Comparison of ENCODE assay signal across 8 cellular contexts in genomic region chr19:6530385-6531162, GRCh38. TPM values are rescaled to one million over a fixed set of nuclear protein-coding genes. Genes with fewer than 3 reads are reported as not detected.
DNase-seq lines count a peak whose midpoint lies in the region; ATAC-seq and TF ChIP-seq lines count a peak whose summit lies in the region.

Gene TNFSF9, plus strand, starts transcription at chr19:6531026. Its CDS starts 11 bp downstream, at chr19:6531037.

- H3K27me3 ChIP-seq in liver (ENCODE audit: control insufficient read depth in 4 of 4, insufficient read depth in 4 of 4, low read length in 3 of 4) = peaks cover 0 to 3% (median 2%) of the 10 kb centered on the region in 4 donors

- H3K36me3 Mint-ChIP-seq in dendritic cell treated with granulocyte-macrophage colony-stimulating factor and Interleukin-4, amounts not matched to agents 40 ng/mL and 50 ng/mL, for 4 days (ENCODE audit: low read depth) = no peaks in the 10 kb centered on the region

- H3K9ac ChIP-seq in liver (ENCODE audit: low read depth in 1 of 2, low read length in 2 of 2) = peak within 1 kb of the TSS in 1 of 2 donors; percentile 72

- peak within 1 kb of the TSS; percentile 84 for H3K27ac Mint-ChIP-seq in dendritic cell treated with granulocyte-macrophage colony-stimulating factor and Interleukin-4, amounts not matched to agents 40 ng/mL and 50 ng/mL, for 4 days

- H3K4me1 ChIP-seq in liver (ENCODE audit: control insufficient read depth in 4 of 4, insufficient read depth in 4 of 4, low read length in 3 of 4) = peaks cover 5 to 8% (median 6%) of the 10 kb centered on the region in 4 donors

- WGBS in liver = 3% methylated on average over 44 of the region's 44 CpGs

- H3K27me3 Mint-ChIP-seq in dendritic cell treated with granulocyte-macrophage colony-stimulating factor and Interleukin-4, amounts not matched to agents 40 ng/mL and 50 ng/mL, for 4 days = peaks cover 34% of the 10 kb centered on the region

- ATAC-seq in HG02852 (IDR thresholded peaks at IDR 0.05; ENCODE audit: unreplicated experiment) = peak; percentile 28
- ATAC-seq in HG03139 (IDR thresholded peaks at IDR 0.05; ENCODE audit: unreplicated experiment) = no peak

- H3K4me1 Mint-ChIP-seq in dendritic cell treated with granulocyte-macrophage colony-stimulating factor and Interleukin-4, amounts not matched to agents 40 ng/mL and 50 ng/mL, for 4 days (ENCODE audit: low read depth) = peaks cover 49% of the 10 kb centered on the region

- no peaks in the 10 kb centered on the region for H3K9me3 ChIP-seq in liver (ENCODE audit: control insufficient read depth in 4 of 4, low read length in 3 of 4)

- TF ChIP-seq RAD21 in liver (IDR thresholded peaks at IDR 0.05) = no peak

- no peak within 1 kb of the TSS for H3K27ac ChIP-seq in liver (ENCODE audit: low read depth in 1 of 2, low read length in 2 of 2)

- TF ChIP-seq CTCF in liver (IDR thresholded peaks at IDR 0.05; ENCODE audit: low read depth, low read length, missing input control) = no peak

- H3K9me3 Mint-ChIP-seq in dendritic cell treated with granulocyte-macrophage colony-stimulating factor and Interleukin-4, amounts not matched to agents 40 ng/mL and 50 ng/mL, for 4 days = no peaks in the 10 kb centered on the region

- DNase-seq in GF-D8 (lab: John Stamatoyannopoulos, UW) = peak; percentile 40
- DNase-seq in NCI-H460 (ENCODE audit: extremely low read depth, low read depth) = peak; percentile 86
- DNase-seq in activated CD4-positive, alpha-beta T cell treated with anti-CD3 and anti-CD28 coated beads, Interleukin-2, amount 50 U/mL, for 4 hours = peak; percentile 73 to 77
- DNase-seq in stimulated activated CD4-positive, alpha-beta T cell treated with anti-CD3 and anti-CD28 coated beads, Interleukin-2, amount 100 ng/mL, for 48 hours = peak; percentile 81 to 87

- peak within 1 kb of the TSS; percentile 86 for H3K4me3 Mint-ChIP-seq in dendritic cell treated with granulocyte-macrophage colony-stimulating factor and Interleukin-4, amounts not matched to agents 40 ng/mL and 50 ng/mL, for 4 days

- H3K36me3 ChIP-seq in liver (ENCODE audit: control insufficient read depth in 4 of 4, insufficient read depth in 3 of 4, low read depth in 1 of 4, low read length in 3 of 4) = no peaks in the 10 kb centered on the region

- intact Hi-C loops in dendritic cell treated with granulocyte-macrophage colony-stimulating factor and Interleukin-4, amounts not matched to agents 40 ng/mL and 50 ng/mL, for 4 days (cut with micrococcal nuclease) = loop anchor here (10.0 kb wide), 1 partner anchor 54 kb away; no protein-coding TSS in a partner anchor

- peak within 1 kb of the TSS; percentile 8 to 48 (median 47) for H3K4me3 ChIP-seq in liver (ENCODE audit: low read depth in 1 of 3, low read length in 3 of 3)

TF ChIP-seq in liver, 16 proteins besides CTCF, POLR2A, EP300 and RAD21:
- TF ChIP-seq ATF3 (IDR thresholded peaks at IDR 0.05) (no peak), REST (IDR thresholded peaks at IDR 0.05) (no peak), EGR1 (IDR thresholded peaks at IDR 0.05; ENCODE audit: low read depth in 2 of 2) (no peak), NR2F2 (IDR thresholded peaks at IDR 0.05) (no peak), SP1 (IDR thresholded peaks at IDR 0.05) (peak; percentile 56), JUND (IDR thresholded peaks at IDR 0.05) (no peak), TAF1 (conservative IDR thresholded peaks at IDR 0.05) (peak; percentile 51), GABPA (IDR thresholded peaks at IDR 0.05 in 1 of 2, conservative IDR thresholded peaks at IDR 0.05 in 1 of 2) (peak; percentile 62 to 80), RXRA (IDR thresholded peaks at IDR 0.05) (no peak), YY1 (IDR thresholded peaks at IDR 0.05) (no peak), HNF4G (IDR thresholded peaks at IDR 0.05) (no peak), FOXA2 (IDR thresholded peaks at IDR 0.05) (no peak)

RNA-seq across cellular contexts. Expression of gene TNFSF9, which starts in this region (rescaled TPM):
- total RNA-seq in NCI-H460 (2014; rRNA removed; shearing (Covaris generic)) = 35.4 and 40.4 TPM in 2 replicates
- 42.0 and 49.5 TPM in 2 replicates for polyA plus RNA-seq in NCI-H460 (2014; cell fraction: nucleus; rRNA removed)
- total RNA-seq in liver = under 1 TPM in 1 of 2 donors, not detected in 1; 0.08 TPM
- polyA plus RNA-seq in liver = under 1 TPM in 1 of 2 donors, not detected in 1; 0.12 TPM

Comparison
In these comparisons a context has a peak if more than half of its experiments do, and no peak if none do; other contexts are left out.
1. RNA of gene TNFSF9 (total RNA-seq): 35.4 to 40.4 TPM in NCI-H460; 0.08 TPM in liver; every median in the first group is over 10 times any median in the second.
2. Peak in every context shown above with its lines, with median percentiles within 50 percentile points of each other: DNase-seq.